In genomic region chr20:61524956-61525666, GRCh38 we compare ENCODE assay signal across 15 cellular contexts.
"Had no signal": no experiment of that assay in that cellular context is flagged by ENCODE, and none has a peak within 500 bp of the region (broad histone marks: within the 10 kb centered on the region; RNA-seq: fewer than 3 reads in every experiment).

No MANE protein-coding gene starts in this region.

- DNase-seq: activated CD4-positive, alpha-beta T cell treated with anti-CD3 and anti-CD28 coated beads, Interleukin-2, amount 50 U/mL, for 4 hours; activated effector memory CD4-positive, alpha-beta T cell treated with anti-CD3 and anti-CD28 coated beads, Interleukin-2, amount 50 U/mL, for 16 hours; activated naive CD4-positive, alpha-beta T cell treated with anti-CD3 and anti-CD28 coated beads, Interleukin-2, amount 50 U/mL, for 16 hours; activated T-cell treated with anti-CD3 and anti-CD28 coated beads, Interleukin-2, amount 50 U/mL, for 72 hours; foreskin keratinocyte; mucosa of descending colon; naive B cell; small intestine; stimulated activated CD4-positive, alpha-beta T cell treated with anti-CD3 and anti-CD28 coated beads, Interleukin-4, amount 100 ng/mL, for 1 hour; tibial artery had no signal

- H3K4me1 ChIP-seq: ascending aorta, foreskin keratinocyte, right lobe of liver, tibial artery had no signal

- ATAC-seq: activated T-cell treated with anti-CD3 and anti-CD28 coated beads, Interleukin-2, amount 50 U/mL, for 72 hours; foreskin keratinocyte; left lobe of liver; mucosa of descending colon; right lobe of liver had no signal

- H3K36me3 ChIP-seq: ascending aorta, right lobe of liver, tibial artery had no signal

- H3K4me3 ChIP-seq: ascending aorta, coronary artery, mucosa of descending colon, right lobe of liver, tibial artery had no signal

- H3K27ac ChIP-seq: ascending aorta, coronary artery, foreskin keratinocyte, right lobe of liver, tibial artery, VCaP had no signal

- FAIRE-seq: small intestine had no signal

- H3K9me3 ChIP-seq: ascending aorta, mucosa of descending colon, right lobe of liver, tibial artery had no signal

- H3K27me3 ChIP-seq: ascending aorta, foreskin keratinocyte, right lobe of liver had no signal
